ENCODE assay signal across 1 cellular context in genomic region chr11:68027667-68028066, GRCh38.
TF ChIP-seq lines count a peak whose summit lies in the region.

No MANE protein-coding gene starts in this region.

TF ChIP-seq in HepG2, 621 proteins besides CTCF, POLR2A, EP300 and RAD21:
- TF ChIP-seq ZNF768 (CRISPR knock-in tag; IDR thresholded peaks at IDR 0.05) (peak; percentile 16; the same call in 1 of the 2 replicates), PRPF4 (IDR thresholded peaks at IDR 0.05; ENCODE audit: low read depth, low read length, poor library complexity, severe bottlenecking) (no peak), RBFOX2 (IDR thresholded peaks at IDR 0.05; ENCODE audit: low read depth, low read length) (0 out of 2 replicates have a peak, but pooled peaks have one; percentile 37), AGO2 (optimal IDR thresholded peaks at IDR 0.05; ENCODE audit: low read depth, low read length) (peak; percentile 66)
TF ChIP-seq in HepG2: peak in this region for 3.
